Comparison of ENCODE assay signal across 31 cellular contexts in genomic region chr5:56130664-56131063, GRCh38.
"Had no signal": no experiment of that assay in that cellular context is flagged by ENCODE, and none has a peak within 500 bp of the region (broad histone marks: within the 10 kb centered on the region; RNA-seq: fewer than 3 reads in every experiment).

No MANE protein-coding gene starts in this region.

- H3K4me3 Mint-ChIP-seq: activated CD4-positive, alpha-beta memory T cell treated with anti-CD3 and anti-CD28 coated beads, Interleukin-2, amount 10 ng/mL, durations not matched to agents 7 days and 5 days; activated CD4-positive, alpha-beta T cell treated with anti-CD3 and anti-CD28 coated beads, Interleukin-2, amount 10 ng/mL, durations not matched to agents 7 days and 5 days; activated naive CD8-positive, alpha-beta T cell; activated T-cell treated with anti-CD3 and anti-CD28 coated beads, Interleukin-2, amount 50 U/mL, for 24 hours; activated T-cell treated with anti-CD3 and anti-CD28 coated beads, Interleukin-2, amount 50 U/mL, for 72 hours; central memory CD8-positive, alpha-beta T cell; effector memory CD8-positive, alpha-beta T cell; T-helper 17 cell; T-helper 2 cell treated with Interferon-gamma antibody and Interleukin-4, amounts not matched to agents 5 μg/mL and 100 μg/mL, for 36 hours had no signal

- H3K9me3 Mint-ChIP-seq: activated T-cell treated with anti-CD3 and anti-CD28 coated beads, Interleukin-2, amount 50 U/mL, for 24 hours had no signal

- DNase-seq: activated CD4-positive, alpha-beta memory T cell treated with anti-CD3 and anti-CD28 coated beads, Interleukin-2, amount 10 ng/mL, durations not matched to agents 7 days and 5 days; activated CD4-positive, alpha-beta T cell treated with anti-CD3 and anti-CD28 coated beads for 1 hour; activated CD4-positive, alpha-beta T cell treated with anti-CD3 and anti-CD28 coated beads for 4 hours; activated CD4-positive, alpha-beta T cell treated with anti-CD3 and anti-CD28 coated beads, Interleukin-2, amount 10 ng/mL, durations not matched to agents 7 days and 5 days; activated CD4-positive, alpha-beta T cell treated with anti-CD3 and anti-CD28 coated beads, Interleukin-2, amount 50 U/mL, for 4 hours; activated CD4-positive, CD25-positive, alpha-beta regulatory T cell; activated CD8-positive, alpha-beta memory T cell treated with anti-CD3 and anti-CD28 coated beads, Interleukin-2, amount 50 U/mL, for 48 hours; activated gamma-delta T cell; activated naive CD4-positive, alpha-beta T cell; activated T-cell treated with anti-CD3 and anti-CD28 coated beads for 4 hours; activated T-cell treated with anti-CD3 and anti-CD28 coated beads, Interleukin-2, amount 50 U/mL, for 24 hours; activated T-cell treated with anti-CD3 and anti-CD28 coated beads, Interleukin-2, amount 50 U/mL, for 72 hours; amniotic stem cell; anterior cingulate cortex; brain microvascular endothelial cell; dermis blood vessel endothelial cell; effector CD4-positive, alpha-beta T cell; effector memory CD8-positive, alpha-beta T cell; erythroblast; foreskin keratinocyte; gastrocnemius medialis; glutamatergic neuron; heart left ventricle; T-helper 1 cell; T-helper 17 cell; T1000 had no signal

- H3K36me3 ChIP-seq: brain microvascular endothelial cell, esophagus muscularis mucosa, gastrocnemius medialis, heart left ventricle had no signal

- H3K4me1 ChIP-seq: foreskin keratinocyte, gastrocnemius medialis had no signal

- ATAC-seq: activated T-cell treated with anti-CD3 and anti-CD28 coated beads, Interleukin-2, amount 50 U/mL, for 72 hours; effector memory CD8-positive, alpha-beta T cell; foreskin keratinocyte; gastrocnemius medialis; heart left ventricle; T-helper 17 cell had no signal

- H3K4me3 ChIP-seq: coronary artery, esophagus muscularis mucosa, gastrocnemius medialis, heart left ventricle had no signal

- H3K27ac Mint-ChIP-seq: activated CD4-positive, alpha-beta memory T cell treated with anti-CD3 and anti-CD28 coated beads, Interleukin-2, amount 10 ng/mL, durations not matched to agents 7 days and 5 days; activated CD4-positive, alpha-beta T cell treated with anti-CD3 and anti-CD28 coated beads, Interleukin-2, amount 10 ng/mL, durations not matched to agents 7 days and 5 days; activated naive CD8-positive, alpha-beta T cell; activated T-cell treated with anti-CD3 and anti-CD28 coated beads, Interleukin-2, amount 50 U/mL, for 24 hours; activated T-cell treated with anti-CD3 and anti-CD28 coated beads, Interleukin-2, amount 50 U/mL, for 72 hours; effector memory CD8-positive, alpha-beta T cell; T-helper 17 cell; T-helper 2 cell treated with Interferon-gamma antibody and Interleukin-4, amounts not matched to agents 5 μg/mL and 100 μg/mL, for 36 hours had no signal

- H3K27me3 ChIP-seq: brain microvascular endothelial cell, esophagus muscularis mucosa, foreskin keratinocyte, gastrocnemius medialis, heart left ventricle had no signal

- H3K27me3 Mint-ChIP-seq: activated naive CD8-positive, alpha-beta T cell; activated T-cell treated with anti-CD3 and anti-CD28 coated beads, Interleukin-2, amount 50 U/mL, for 24 hours; T-helper 17 cell had no signal

- H3K9me3 ChIP-seq: esophagus muscularis mucosa, gastrocnemius medialis had no signal

- H3K36me3 Mint-ChIP-seq: activated naive CD8-positive, alpha-beta T cell had no signal

- H3K27ac ChIP-seq: brain microvascular endothelial cell, coronary artery, esophagus muscularis mucosa, foreskin keratinocyte, gastrocnemius medialis, heart left ventricle had no signal
